In the genomic region with DNA sequence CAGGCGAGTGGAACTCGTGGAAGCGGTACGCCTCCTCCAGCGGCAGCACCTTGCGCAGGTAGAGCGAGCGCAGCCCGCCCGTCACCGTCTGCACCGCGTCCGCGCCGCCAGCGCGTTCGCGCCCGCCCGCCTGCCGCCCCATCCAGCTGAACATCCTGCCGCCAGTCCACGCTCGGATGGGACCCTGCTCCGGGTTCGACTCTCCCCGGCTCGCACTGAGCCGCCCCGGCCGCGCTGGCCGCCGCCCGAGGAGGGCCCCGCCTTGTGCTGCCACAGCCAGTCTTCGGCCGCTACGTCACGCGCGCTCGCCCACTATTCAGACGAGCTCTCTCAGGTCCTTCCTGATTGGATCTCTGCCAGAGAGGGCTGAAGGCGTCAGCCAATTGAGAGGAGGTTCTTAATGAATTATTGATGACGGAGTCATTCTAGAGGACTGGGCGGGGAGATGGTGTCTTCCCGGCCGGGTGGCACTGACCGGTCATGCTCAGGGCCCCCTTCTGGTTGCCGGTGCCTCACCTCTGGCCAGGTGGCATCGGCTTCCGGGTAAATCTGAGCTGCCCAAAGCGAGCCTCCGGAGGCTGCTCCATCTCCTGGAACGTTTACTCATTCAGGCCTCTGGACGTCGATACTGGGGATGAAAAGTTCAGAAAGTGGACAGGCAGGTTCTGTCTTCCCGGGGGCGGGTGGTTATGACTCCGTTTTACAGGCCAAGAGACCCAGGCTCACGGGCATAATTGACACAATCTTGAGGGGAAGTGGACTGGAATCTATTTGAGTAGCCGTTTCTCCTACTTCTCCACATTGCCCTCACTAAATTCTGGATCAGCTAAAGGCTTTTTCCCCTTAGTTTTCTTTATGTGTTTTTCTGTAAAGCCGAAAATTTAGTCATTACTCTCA, we compare ENCODE assay signal across 8 cellular contexts. TPM values are rescaled to one million over a fixed set of nuclear protein-coding genes. Genes with fewer than 3 reads are reported as not detected.
DNase-seq lines count a peak whose midpoint lies in the region; ATAC-seq, FAIRE-seq and TF ChIP-seq lines count a peak whose summit lies in the region.

A gene (minus strand): TSS at position 217 of the 897 bp plus-strand sequence. CDS start 63 bp downstream, at position 154.

- H4K20me1 ChIP-seq in OCI-LY1 (ENCODE audit: insufficient read depth, low read length) (no peaks in the 10 kb centered on the region), endothelial cell of umbilical vein (replicated peaks; ENCODE audit: control insufficient read depth, extremely low read depth, insufficient read depth, low read length) (no peaks in the 10 kb centered on the region)

- no peak; the same call in 1 of the 2 replicates for TF ChIP-seq CTCF in OCI-LY1 (IDR thresholded peaks at IDR 0.05; ENCODE audit: low read length)
- peak; percentile 23 to 41 for TF ChIP-seq CTCF in endothelial cell of umbilical vein (IDR thresholded peaks at IDR 0.05; ENCODE audit: extremely low read depth in 1 of 2, insufficient read depth in 1 of 2, low read depth in 1 of 2, low read length in 2 of 2)

- DNase-seq in DMS 273 (lab: John Stamatoyannopoulos, UW; ENCODE audit: unreplicated experiment) (peak; percentile 99), endothelial cell of umbilical vein (ENCODE audit: low read depth, low spot score) (peak; percentile 98), midbrain (lab: John Stamatoyannopoulos, UW) (peak; percentile 94)
- peak; percentile 96 for DNase-seq in activated CD8-positive, alpha-beta memory T cell treated with anti-CD3 and anti-CD28 coated beads, Interleukin-2, amount 50 U/mL, for 48 hours
- DNase-seq in stimulated activated CD8-positive, alpha-beta memory T cell treated with anti-CD3 and anti-CD28 coated beads, Interleukin-2, amount 100 ng/mL, for 1 hour (ENCODE audit: low read depth in 2 of 2), result peak; percentile 85 to 90

- H3K79me2 ChIP-seq in OCI-LY1 (ENCODE audit: insufficient read depth, low read length), result no peaks in the 10 kb centered on the region
- peaks cover 48% of the 10 kb centered on the region for H3K79me2 ChIP-seq in endothelial cell of umbilical vein (ENCODE audit: control insufficient read depth, insufficient read depth, low read length)

- H3K36me3 ChIP-seq in HUES64 (ENCODE audit: insufficient read depth, low read length) (no peaks in the 10 kb centered on the region), OCI-LY1 (ENCODE audit: insufficient read depth, low read length) (no peaks in the 10 kb centered on the region), endothelial cell of umbilical vein (ENCODE audit: control insufficient read depth in 2 of 2, extremely low read depth in 1 of 2, insufficient read depth in 2 of 2, low read length in 2 of 2) (no peaks in the 10 kb centered on the region)

- H3K4me3 ChIP-seq in HUES64 (ENCODE audit: low read length) (peak within 1 kb of the TSS; percentile 93), OCI-LY1 (ENCODE audit: low read depth, low read length, poor library complexity, severe bottlenecking) (peak within 1 kb of the TSS; percentile 75), endothelial cell of umbilical vein (replicated peaks in 1 of 3; ENCODE audit: insufficient read depth in 1 of 3, low read depth in 1 of 3, low read length in 3 of 3) (peak within 1 kb of the TSS; percentile 84 to 100 (median 97))

- POLR2A ChIA-PET in endothelial cell of umbilical vein (lab: Charles Lee), result interaction anchor here (0.9 to 1.8 kb wide), 4 partner anchors 14 to 50 kb away, joined by 3 to 11 read pairs (median 8); no protein-coding TSS in a partner anchor

- no peaks in the 10 kb centered on the region for H3K27me3 ChIP-seq in HUES64 (ENCODE audit: insufficient read depth, low read length)
- H3K27me3 ChIP-seq in OCI-LY1 (ENCODE audit: insufficient read depth, low read length), result 0 out of 2 replicates have a peak, but pooled peaks cover 4% of the 10 kb centered on the region
- no peaks in the 10 kb centered on the region for H3K27me3 ChIP-seq in endothelial cell of umbilical vein (ENCODE audit: control insufficient read depth in 2 of 2, insufficient read depth in 2 of 2, low read length in 2 of 2)

- 3% methylated on average over 66 of the region's 66 CpGs for WGBS in HUES64

- H3K4me1 ChIP-seq in HUES64 (ENCODE audit: insufficient read depth, low read length) (peaks cover 18% of the 10 kb centered on the region), OCI-LY1 (ENCODE audit: insufficient read depth, low read length, severe bottlenecking) (peaks cover 34% of the 10 kb centered on the region), endothelial cell of umbilical vein (ENCODE audit: control insufficient read depth, extremely low read depth, insufficient read depth, low read length) (peaks cover 34% of the 10 kb centered on the region)

- no peaks in the 10 kb centered on the region for H3K9me3 ChIP-seq in HUES64 (ENCODE audit: insufficient read depth, low read depth, low read length)
- no peaks in the 10 kb centered on the region for H3K9me3 ChIP-seq in OCI-LY1 (ENCODE audit: low read length)
- no peaks in the 10 kb centered on the region for H3K9me3 ChIP-seq in endothelial cell of umbilical vein (replicated peaks; ENCODE audit: control insufficient read depth, insufficient read depth, low read length)

- peak; percentile 88 for FAIRE-seq in endothelial cell of umbilical vein (lab: Jason Lieb, UNC)

- intact Hi-C loops in endothelial cell of umbilical vein (cut with micrococcal nuclease), result loop anchor here (1.0 to 5.0 kb wide), 5 partner anchors 28 to 200 kb away; a partner anchor contains a TSS

- H3K4me2 ChIP-seq in OCI-LY1 (ENCODE audit: low read length), result peak within 1 kb of the TSS; percentile 77
- peak within 1 kb of the TSS; percentile 90 for H3K4me2 ChIP-seq in endothelial cell of umbilical vein (ENCODE audit: insufficient read depth, low read length)

- CTCF ChIA-PET in endothelial cell of umbilical vein (lab: Charles Lee), result interaction anchor here (0.8 to 7.1 kb wide), 17 partner anchors 9 to 200 kb away, joined by 3 to 44 read pairs (median 6); no protein-coding TSS in a partner anchor

- peak; percentile 98 for TF ChIP-seq POLR2A in endothelial cell of umbilical vein (IDR thresholded peaks at IDR 0.05; ENCODE audit: low read depth, low read length)

- H3K9me2 ChIP-seq in OCI-LY1 (ENCODE audit: low read depth, low read length), result no peaks in the 10 kb centered on the region

- dilution Hi-C loops in endothelial cell of umbilical vein (cut with MboI; ENCODE audit: extremely low pct_ligation_motif_present, low sequenced_read_pairs), result no loop called here

- H3K9ac ChIP-seq in HUES64 (ENCODE audit: low read depth, low read length) (peak within 1 kb of the TSS; percentile 87), OCI-LY1 (ENCODE audit: low read length) (peak within 1 kb of the TSS; percentile 66), endothelial cell of umbilical vein (replicated peaks; ENCODE audit: extremely low read depth, insufficient read depth, low read length) (peak within 1 kb of the TSS; percentile 78)

- TSS peak; percentile 11 for BruUV-seq in endothelial cell of umbilical vein (replicated peaks; lab: Mats Ljungman, UMichigan)

- H2AFZ ChIP-seq in OCI-LY1 (ENCODE audit: low read length), result peak within 1 kb of the TSS; percentile 70
- H2AFZ ChIP-seq in endothelial cell of umbilical vein (ENCODE audit: low read depth, low read length), result peak within 1 kb of the TSS; percentile 66

- no peaks in the 10 kb centered on the region for H3F3A ChIP-seq in OCI-LY1 (ENCODE audit: insufficient read depth, low read length)

- peak; percentile 75 for ATAC-seq in GM21447 (IDR thresholded peaks at IDR 0.05; ENCODE audit: unreplicated experiment)

- H3K27ac ChIP-seq in HUES64 (ENCODE audit: low read depth, low read length), result peak within 1 kb of the TSS; percentile 93; the same call in 1 of the 2 replicates
- H3K27ac ChIP-seq in OCI-LY1 (ENCODE audit: low read depth, low read length, poor library complexity, severe bottlenecking), result peak within 1 kb of the TSS; percentile 30
- peak within 1 kb of the TSS; percentile 69 for H3K27ac ChIP-seq in endothelial cell of umbilical vein (ENCODE audit: insufficient read depth, low read depth, low read length)

- no peaks in the 10 kb centered on the region for H3K9me1 ChIP-seq in endothelial cell of umbilical vein (replicated peaks; ENCODE audit: control insufficient read depth, extremely low read depth, insufficient read depth, low read length)

TF ChIP-seq in endothelial cell of umbilical vein, 7 proteins besides CTCF, POLR2A, EP300 and RAD21:
- TF ChIP-seq GATA2 (IDR thresholded peaks at IDR 0.05; ENCODE audit: insufficient read depth, insufficient read length, low read depth, low read length), result no peak
- TF ChIP-seq POLR2AphosphoS5 (IDR thresholded peaks at IDR 0.05; ENCODE audit: insufficient read depth, low read depth, low read length), result peak; percentile 98

RNA-seq across cellular contexts. Expression of the gene that starts here (rescaled TPM):
- 11.9 TPM for polyA plus RNA-seq in HUES64 (2013, experiment 1 of 2)
- polyA plus RNA-seq in HUES64 (2013, experiment 2 of 2), result 12.9 TPM
- 126 and 128 TPM in 2 replicates for total RNA-seq in endothelial cell of umbilical vein
- polyA plus RNA-seq in endothelial cell of umbilical vein, result 96.7 and 99.1 TPM in 2 replicates
- 88.4 and 97.4 TPM in 2 replicates for polyA plus RNA-seq in endothelial cell of umbilical vein (2011; cell fraction: cytosol; rRNA removed)
- polyA plus RNA-seq in endothelial cell of umbilical vein (2011; cell fraction: nucleus; rRNA removed), result 100 and 105 TPM in 2 replicates
- polyA plus RNA-seq in endothelial cell of umbilical vein (2012), result 39.8 and 70.3 TPM in 2 replicates
- polyA minus RNA-seq in endothelial cell of umbilical vein, result 157 and 160 TPM in 2 replicates
- 11.4 TPM for polyA minus RNA-seq in endothelial cell of umbilical vein (2011; cell fraction: cytosol; rRNA and poly(A)+ RNA removed)
- 113 and 127 TPM in 2 replicates for polyA minus RNA-seq in endothelial cell of umbilical vein (2011; cell fraction: nucleus; rRNA and poly(A)+ RNA removed)

Comparison
In these comparisons a context has a peak if more than half of its experiments do, and no peak if none do; other contexts are left out.
1. Peak in every context shown above with its lines: DNase-seq, ATAC-seq, H3K4me3 ChIP-seq and H3K27ac ChIP-seq.
2. H3K27ac ChIP-seq: peak in every context shown above with its lines; median percentile 93 in HUES64; 69 in endothelial cell of umbilical vein; 30 in OCI-LY1.